In genomic region chr18:69435000-69435399, GRCh38 we compare ENCODE assay signal across 33 cellular contexts. TPM values are rescaled to one million over a fixed set of nuclear protein-coding genes. Genes with fewer than 3 reads are reported as not detected.
"Had no signal": no experiment of that assay in that cellular context is flagged by ENCODE, and none has a peak within 500 bp of the region (broad histone marks: within the 10 kb centered on the region; RNA-seq: fewer than 3 reads in every experiment).

No MANE protein-coding gene starts in this region.

- DNase-seq: activated B cell treated with CpG ODN at 0.5 μM for 24 hours; activated CD4-positive, alpha-beta memory T cell treated with anti-CD3 and anti-CD28 coated beads for 36 hours; activated CD4-positive, alpha-beta T cell treated with anti-CD3 and anti-CD28 coated beads for 4 hours; activated CD4-positive, alpha-beta T cell treated with anti-CD3 and anti-CD28 coated beads, Interleukin-2, amount 10 ng/mL, durations not matched to agents 24 days and 14 days; activated CD4-positive, alpha-beta T cell treated with anti-CD3 and anti-CD28 coated beads, Interleukin-2, amount 50 U/mL, for 1 hour; activated CD4-positive, alpha-beta T cell treated with anti-CD3 and anti-CD28 coated beads, Interleukin-2, amount 50 U/mL, for 4 hours; activated CD4-positive, CD25-positive, alpha-beta regulatory T cell treated with anti-CD3 and anti-CD28 coated beads, Interleukin-2, amount 50 U/mL, for 72 hours; activated CD8-positive, alpha-beta memory T cell treated with anti-CD3 and anti-CD28 coated beads, Interleukin-2, amount 50 U/mL, for 4 hours; activated CD8-positive, alpha-beta T cell treated with anti-CD3 and anti-CD28 coated beads for 36 hours; activated effector memory CD4-positive, alpha-beta T cell treated with anti-CD3 and anti-CD28 coated beads, Interleukin-2, amount 50 U/mL, for 16 hours; activated naive CD4-positive, alpha-beta T cell treated with anti-CD3 and anti-CD28 coated beads, Interleukin-2, amount 10 ng/mL, durations not matched to agents 7 days and 5 days; activated naive CD4-positive, alpha-beta T cell treated with Interleukin-2 at 50 U/mL for 16 hours; activated naive CD8-positive, alpha-beta T cell treated with anti-CD3 and anti-CD28 coated beads, Interleukin-2, amount 10 ng/mL, durations not matched to agents 7 days and 5 days; activated naive CD8-positive, alpha-beta T cell treated with anti-CD3 and anti-CD28 coated beads, Interleukin-2, amount 50 U/mL, for 24 hours; activated T-cell treated with anti-CD3 and anti-CD28 coated beads for 4 hours; activated T-cell treated with anti-CD3 and anti-CD28 coated beads, Interleukin-2, amount 50 U/mL, for 1 hour; activated T-cell treated with anti-CD3 and anti-CD28 coated beads, Interleukin-2, amount 50 U/mL, for 4 hours; activated T-cell treated with anti-CD3 and anti-CD28 coated beads, Interleukin-2, amount 50 U/mL, for 72 hours; amygdala; anterior cingulate cortex; caudate nucleus; cerebellar nuclear complex; colonic mucosa; T-helper 2 cell; T-helper 9 cell had no signal

- H3K27me3 ChIP-seq: ascending aorta, cardiac muscle cell, colonic mucosa had no signal

- H3K4me1 ChIP-seq: ascending aorta, colonic mucosa had no signal

- H3K9me3 ChIP-seq: colonic mucosa had no signal

- FAIRE-seq: bronchial epithelial cell, TTC549 had no signal

- H3K4me3 ChIP-seq: ascending aorta, cardiac muscle cell, colonic mucosa had no signal

- H3K27ac ChIP-seq: ascending aorta, cardiac muscle cell, colonic mucosa, VCaP had no signal

- ATAC-seq: activated CD8-positive, alpha-beta T cell treated with anti-CD3 and anti-CD28 coated beads for 36 hours; activated naive CD8-positive, alpha-beta T cell treated with anti-CD3 and anti-CD28 coated beads, Interleukin-2, amount 50 U/mL, for 24 hours; activated T-cell treated with anti-CD3 and anti-CD28 coated beads, Interleukin-2, amount 50 U/mL, for 4 hours; activated T-cell treated with anti-CD3 and anti-CD28 coated beads, Interleukin-2, amount 50 U/mL, for 72 hours; activated T-helper 17 cell treated with anti-CD3 and anti-CD28 coated beads, Interleukin-2, amount 50 U/mL, for 72 hours had no signal

- H3K36me3 ChIP-seq: ascending aorta, cardiac muscle cell, colonic mucosa had no signal

RNA-seq across cellular contexts. Expression of gene DOK6, which starts 34.3 kb away (rescaled TPM):
- total RNA-seq: activated B cell treated with CpG ODN at 0.5 μM for 24 hours; activated CD4-positive, alpha-beta memory T cell treated with anti-CD3 and anti-CD28 coated beads for 36 hours; activated CD4-positive, alpha-beta T cell treated with anti-CD3 and anti-CD28 coated beads, Interleukin-2, amount 10 ng/mL, durations not matched to agents 24 days and 14 days; activated CD8-positive, alpha-beta memory T cell treated with anti-CD3 and anti-CD28 coated beads for 36 hours; activated CD8-positive, alpha-beta T cell treated with anti-CD3 and anti-CD28 coated beads for 36 hours; activated naive CD8-positive, alpha-beta T cell treated with anti-CD3 and anti-CD28 coated beads, Interleukin-2, amount 10 ng/mL, durations not matched to agents 7 days and 5 days; activated T-cell treated with anti-CD3 and anti-CD28 coated beads, Interleukin-2, amount 50 U/mL, for 72 hours; activated T-helper 1 cell treated with anti-CD3 and anti-CD28 coated beads, Interleukin-12 subunit alpha, Interleukin-12 subunit beta, Interleukin-2, Interleukin-4 antibody, amounts not matched to agents 30 ng/mL and 10 ng/mL and 1 ng/mL, durations not matched to agents 14 hours and 24 hours and 36 hours; activated T-helper 17 cell treated with anti-CD3 and anti-CD28 coated beads, Interleukin-2, amount 50 U/mL, for 72 hours; ascending aorta; bronchial epithelial cell had no signal
